8 cellular contexts compared by ENCODE assay signal in genomic region chr13:113448885-113449692, GRCh38. TPM values are rescaled to one million over a fixed set of nuclear protein-coding genes. Genes with fewer than 3 reads are reported as not detected.
A peak's percentile ranks its signal among the peaks of the same experiment; 100 is the strongest.
DNase-seq lines count a peak whose midpoint lies in the region; ATAC-seq, FAIRE-seq and TF ChIP-seq lines count a peak whose summit lies in the region.

No MANE protein-coding gene starts in this region.

- intact Hi-C loops in activated B cell treated with CpG ODN at 0.5 μM for 24 hours (cut with micrococcal nuclease): no loop called here
- intact Hi-C loops in endothelial cell of umbilical vein (cut with micrococcal nuclease): no loop called here

- CTCF ChIA-PET in activated B cell treated with CpG ODN at 0.5 μM for 24 hours (lab: Charles Lee) (no interaction called here), endothelial cell of umbilical vein (lab: Charles Lee) (interaction anchor here (2.3 kb wide), 1 partner anchor 506 kb away, joined by 7 read pairs; no protein-coding TSS in a partner anchor)

- H3K4me1 Mint-ChIP-seq in GM23338 (peaks cover 4% of the 10 kb centered on the region; the same call in 1 of the 3 replicates), activated B cell treated with CpG ODN at 0.5 μM for 24 hours (peaks cover 30% of the 10 kb centered on the region)

- dilution Hi-C loops in endothelial cell of umbilical vein (cut with MboI; ENCODE audit: extremely low pct_ligation_motif_present, low sequenced_read_pairs): no loop called here

- peaks cover 11% of the 10 kb centered on the region; the same call in 1 of the 2 replicates for H3F3A ChIP-seq in GM23338 (replicated peaks; ENCODE audit: low read depth)

- H3K36me3 ChIP-seq in GM23338 (ENCODE audit: insufficient read depth) (no peaks in the 10 kb centered on the region), endothelial cell of umbilical vein (ENCODE audit: control insufficient read depth in 2 of 2, extremely low read depth in 1 of 2, insufficient read depth in 2 of 2, low read length in 2 of 2) (no peaks in the 10 kb centered on the region), skeletal muscle tissue (ENCODE audit: control insufficient read depth in 3 of 3, insufficient read depth in 3 of 3, low read length in 3 of 3) (peaks cover 7 to 16% (median 13%) of the 10 kb centered on the region in 3 donors)

- H3K4me1 ChIP-seq in GM23338 (ENCODE audit: insufficient read depth): no peaks in the 10 kb centered on the region
- peaks cover 4% of the 10 kb centered on the region for H3K4me1 ChIP-seq in endothelial cell of umbilical vein (ENCODE audit: control insufficient read depth, extremely low read depth, insufficient read depth, low read length)
- H3K4me1 ChIP-seq in skeletal muscle tissue (ENCODE audit: control insufficient read depth in 3 of 3, insufficient read depth in 3 of 3, low read length in 3 of 3): peaks cover 31 to 56% (median 36%) of the 10 kb centered on the region in 3 donors

- H3K79me2 ChIP-seq in GM23338 (replicated peaks; ENCODE audit: insufficient read depth) (no peaks in the 10 kb centered on the region), endothelial cell of umbilical vein (ENCODE audit: control insufficient read depth, insufficient read depth, low read length) (no peaks in the 10 kb centered on the region)

- no peak overlapping the region for H2AFZ ChIP-seq in GM23338
- peak overlapping the region; percentile 76 for H2AFZ ChIP-seq in endothelial cell of umbilical vein (ENCODE audit: low read depth, low read length)

- H3K9me1 ChIP-seq in endothelial cell of umbilical vein (replicated peaks; ENCODE audit: control insufficient read depth, extremely low read depth, insufficient read depth, low read length): no peaks in the 10 kb centered on the region

- DNase-seq in AG09309 (ENCODE audit: low read depth) (no peak), GM23338 (ENCODE audit: low spot score) (no peak), NCI-H2171 (lab: John Stamatoyannopoulos, UW) (peak; percentile 92), activated B cell treated with CpG ODN at 0.5 μM for 24 hours (no peak), endothelial cell of umbilical vein (ENCODE audit: low read depth, low spot score) (no peak)

- H3K27ac Mint-ChIP-seq in GM23338: peak overlapping the region; percentile 75; the same call in 1 of the 2 replicates
- H3K27ac Mint-ChIP-seq in activated B cell treated with CpG ODN at 0.5 μM for 24 hours: peak overlapping the region; percentile 12

- no peaks in the 10 kb centered on the region for H3K9me2 ChIP-seq in GM23338 (ENCODE audit: insufficient read depth)

- no peak overlapping the region for H3K4me3 Mint-ChIP-seq in GM23338
- H3K4me3 Mint-ChIP-seq in activated B cell treated with CpG ODN at 0.5 μM for 24 hours: peak overlapping the region; percentile 15

- H3K27me3 Mint-ChIP-seq in GM23338 (ENCODE audit: insufficient read depth, low read depth, poor library complexity) (peaks cover 5% of the 10 kb centered on the region), activated B cell treated with CpG ODN at 0.5 μM for 24 hours (no peaks in the 10 kb centered on the region)

- H3K4me2 ChIP-seq in GM23338: no peak overlapping the region
- peak overlapping the region; percentile 46 for H3K4me2 ChIP-seq in endothelial cell of umbilical vein (ENCODE audit: insufficient read depth, low read length)

- H3K9me3 Mint-ChIP-seq in GM23338 (no peaks in the 10 kb centered on the region; the same call in 2 of the 3 replicates), activated B cell treated with CpG ODN at 0.5 μM for 24 hours (no peaks in the 10 kb centered on the region)

- POLR2A ChIA-PET in activated B cell treated with CpG ODN at 0.5 μM for 24 hours (lab: Charles Lee) (interaction anchor here (0.7 kb wide), 1 partner anchor 866 kb away, joined by 6 read pairs; no protein-coding TSS in a partner anchor), endothelial cell of umbilical vein (lab: Charles Lee) (no interaction called here)

- H4K20me1 ChIP-seq in GM23338 (replicated peaks; ENCODE audit: insufficient read depth) (no peaks in the 10 kb centered on the region), endothelial cell of umbilical vein (replicated peaks; ENCODE audit: control insufficient read depth, extremely low read depth, insufficient read depth, low read length) (no peaks in the 10 kb centered on the region)

- H3K27me3 ChIP-seq in GM23338 (ENCODE audit: insufficient read depth): no peaks in the 10 kb centered on the region
- H3K27me3 ChIP-seq in endothelial cell of umbilical vein (ENCODE audit: control insufficient read depth in 2 of 2, insufficient read depth in 2 of 2, low read length in 2 of 2): no peaks in the 10 kb centered on the region
- H3K27me3 ChIP-seq in skeletal muscle tissue (ENCODE audit: control insufficient read depth in 3 of 3, insufficient read depth in 3 of 3, low read length in 3 of 3): no peaks in the 10 kb centered on the region

- no TSS peak for BruUV-seq in endothelial cell of umbilical vein (replicated peaks; lab: Mats Ljungman, UMichigan)

- H3K36me3 Mint-ChIP-seq in GM23338 (ENCODE audit: low read depth) (peaks cover 13% of the 10 kb centered on the region), activated B cell treated with CpG ODN at 0.5 μM for 24 hours (ENCODE audit: low read depth) (peaks cover 13% of the 10 kb centered on the region)

- peak overlapping the region; percentile 30 for H3K4me3 ChIP-seq in AG09309 (ENCODE audit: control insufficient read depth, low read depth, low read length)
- H3K4me3 ChIP-seq in GM23338: no peak overlapping the region
- H3K4me3 ChIP-seq in endothelial cell of umbilical vein (replicated peaks in 1 of 3; ENCODE audit: insufficient read depth in 1 of 3, low read depth in 1 of 3, low read length in 3 of 3): peak overlapping the region; percentile 0 to 37 (median 7)
- H3K4me3 ChIP-seq in skeletal muscle tissue (ENCODE audit: low read length in 3 of 3): peak overlapping the region; percentile 65 to 72 (median 69)

- TF ChIP-seq CTCF in AG09309 (IDR thresholded peaks at IDR 0.05; ENCODE audit: control insufficient read depth, insufficient read depth, low read depth, low read length, missing control alignments): no peak
- no peak for TF ChIP-seq CTCF in GM23338 (conservative IDR thresholded peaks at IDR 0.05; ENCODE audit: low read depth in 2 of 2)
- TF ChIP-seq CTCF in activated B cell treated with CpG ODN at 0.5 μM for 24 hours (IDR thresholded peaks at IDR 0.05): no peak
- TF ChIP-seq CTCF in endothelial cell of umbilical vein (IDR thresholded peaks at IDR 0.05; ENCODE audit: extremely low read depth in 1 of 2, insufficient read depth in 1 of 2, low read depth in 1 of 2, low read length in 2 of 2): no peak

- H3K27ac ChIP-seq in GM23338 (ENCODE audit: low read depth): no peak overlapping the region
- peak overlapping the region; percentile 16 for H3K27ac ChIP-seq in endothelial cell of umbilical vein (ENCODE audit: insufficient read depth, low read depth, low read length)
- peak overlapping the region; percentile 64 for H3K27ac ChIP-seq in skeletal muscle tissue (ENCODE audit: low read depth, low read length)

- ATAC-seq in GM23338 (no peak; the same call in 2 of the 3 replicates), activated B cell treated with CpG ODN at 0.5 μM for 24 hours (ENCODE audit: low read depth) (peak; percentile 11), GM19328 (IDR thresholded peaks at IDR 0.05; ENCODE audit: unreplicated experiment) (no peak), GM19467 (IDR thresholded peaks at IDR 0.05; ENCODE audit: unreplicated experiment) (no peak)

- no peak for TF ChIP-seq POLR2A in endothelial cell of umbilical vein (IDR thresholded peaks at IDR 0.05; ENCODE audit: low read depth, low read length)

- H3K9ac ChIP-seq in endothelial cell of umbilical vein (replicated peaks; ENCODE audit: extremely low read depth, insufficient read depth, low read length): no peak overlapping the region
- H3K9ac ChIP-seq in skeletal muscle tissue (ENCODE audit: low read depth in 1 of 3, low read length in 3 of 3): peak overlapping the region; percentile 45 to 76 (median 61)

- H3K9me3 ChIP-seq in endothelial cell of umbilical vein (replicated peaks; ENCODE audit: control insufficient read depth, insufficient read depth, low read length): no peaks in the 10 kb centered on the region
- no peaks in the 10 kb centered on the region for H3K9me3 ChIP-seq in skeletal muscle tissue (ENCODE audit: control insufficient read depth in 3 of 3, low read length in 3 of 3)

- FAIRE-seq in endothelial cell of umbilical vein (lab: Jason Lieb, UNC): peak; percentile 96

TF ChIP-seq in GM23338, 12 proteins besides CTCF, POLR2A, EP300 and RAD21 (continues in another document):
- TF ChIP-seq CREB1 (CRISPR knock-in tag; IDR thresholded peaks at IDR 0.05; ENCODE audit: low read depth) (no peak), STAT1 (IDR thresholded peaks at IDR 0.05; ENCODE audit: unreplicated experiment) (no peak)

RNA-seq across cellular contexts. Expression of gene ADPRHL1, which starts 4.2 kb away (rescaled TPM):
- total RNA-seq in GM23338 (2014; rRNA removed; shearing (Covaris generic)): 0.80 and 1.3 TPM in 2 replicates
- polyA plus RNA-seq in GM23338 (2016; fragmentation: Nextera tagmentation; extraction: Ambion mirVana) (0.96 and 1.0 TPM in 2 replicates), endothelial cell of umbilical vein (0.46 and 0.52 TPM in 2 replicates)
- total RNA-seq in activated B cell treated with CpG ODN at 0.5 μM for 24 hours (0.84 and 0.93 TPM in 2 replicates), endothelial cell of umbilical vein (0.35 and 0.97 TPM in 2 replicates), skeletal muscle tissue (124 TPM)
- polyA plus RNA-seq in endothelial cell of umbilical vein (2011; cell fraction: cytosol; rRNA removed): 0.43 and 0.44 TPM in 2 replicates
- 0.59 and 1.2 TPM in 2 replicates for polyA plus RNA-seq in endothelial cell of umbilical vein (2011; cell fraction: nucleus; rRNA removed)
- 1.1 and 1.2 TPM in 2 replicates for polyA plus RNA-seq in endothelial cell of umbilical vein (2012)
- polyA minus RNA-seq in endothelial cell of umbilical vein: 0.32 and 0.73 TPM in 2 replicates
- 4.1 TPM for polyA minus RNA-seq in endothelial cell of umbilical vein (2011; cell fraction: cytosol; rRNA and poly(A)+ RNA removed)
- polyA minus RNA-seq in endothelial cell of umbilical vein (2011; cell fraction: nucleus; rRNA and poly(A)+ RNA removed): 0.67 and 0.77 TPM in 2 replicates

RNA-seq across cellular contexts. Expression of gene DCUN1D2, which starts 41.4 kb away (rescaled TPM):
- 25.7 and 38.0 TPM in 2 replicates for total RNA-seq in GM23338 (2014; rRNA removed; shearing (Covaris generic))
- polyA plus RNA-seq in GM23338 (2016; fragmentation: Nextera tagmentation; extraction: Ambion mirVana) (12.3 and 12.5 TPM in 2 replicates), endothelial cell of umbilical vein (8.3 and 10.5 TPM in 2 replicates)
- total RNA-seq in activated B cell treated with CpG ODN at 0.5 μM for 24 hours (19.8 and 26.2 TPM in 2 replicates), endothelial cell of umbilical vein (19.4 and 24.9 TPM in 2 replicates), skeletal muscle tissue (7.8 TPM)
- polyA plus RNA-seq in endothelial cell of umbilical vein (2011; cell fraction: cytosol; rRNA removed): 7.0 and 8.6 TPM in 2 replicates
- 40.2 and 44.4 TPM in 2 replicates for polyA plus RNA-seq in endothelial cell of umbilical vein (2011; cell fraction: nucleus; rRNA removed)
- 10.6 and 11.0 TPM in 2 replicates for polyA plus RNA-seq in endothelial cell of umbilical vein (2012)
- polyA minus RNA-seq in endothelial cell of umbilical vein: 11.1 and 14.1 TPM in 2 replicates
- polyA minus RNA-seq in endothelial cell of umbilical vein (2011; cell fraction: cytosol; rRNA and poly(A)+ RNA removed): 6.7 TPM
- 15.7 and 25.9 TPM in 2 replicates for polyA minus RNA-seq in endothelial cell of umbilical vein (2011; cell fraction: nucleus; rRNA and poly(A)+ RNA removed)

Comparison
In these comparisons a context has a peak if more than half of its experiments do, and no peak if none do; other contexts are left out.
1. RNA of gene ADPRHL1, which starts 4.2 kb away (total RNA-seq): 124 TPM in skeletal muscle tissue (single experiment); 0.35 to 0.97 TPM in endothelial cell of umbilical vein, 0.84 to 0.93 TPM in activated B cell treated with CpG ODN at 0.5 μM for 24 hours and 0.80 to 1.3 TPM in GM23338; every median in the first group is over 10 times any median in the second.